ENCODE assay signal across 1 cellular context in genomic region chr14:24146978-24147760, GRCh38.
TF ChIP-seq lines count a peak whose summit lies in the region.

RNF31 (plus strand) TSS chr14:24147498; CDS start chr14:24147699, 201 bp downstream.

TF ChIP-seq in HepG2, 621 proteins besides CTCF, POLR2A, EP300 and RAD21 (continued from another document and continues in another):
- TF ChIP-seq MAZ (IDR thresholded peaks at IDR 0.05; ENCODE audit: borderline replicate concordance, low read depth, low read length) (peak; percentile 72), MAZ (CRISPR knock-in tag; IDR thresholded peaks at IDR 0.05; ENCODE audit: low read depth) (peak; percentile 63), KLF13 (CRISPR knock-in tag; IDR thresholded peaks at IDR 0.05) (0 out of 2 replicates have a peak, but pooled peaks have one; percentile 91), ZNF501 (CRISPR knock-in tag; IDR thresholded peaks at IDR 0.05) (no peak), ZIK1 (CRISPR knock-in tag; IDR thresholded peaks at IDR 0.05; ENCODE audit: borderline replicate concordance, low read depth) (peak; percentile 57; the same call in 1 of the 2 replicates), ZNF547 (CRISPR knock-in tag; IDR thresholded peaks at IDR 0.05) (no peak; the same call in none of the 2 replicates), HCFC1 (IDR thresholded peaks at IDR 0.05; ENCODE audit: low read depth, low read length) (peak; percentile 6; the same call in 1 of the 2 replicates), SPEN (CRISPR knock-in tag; IDR thresholded peaks at IDR 0.05; ENCODE audit: low read depth) (peak; percentile 16; the same call in 1 of the 2 replicates), TAF15 (IDR thresholded peaks at IDR 0.05; ENCODE audit: low read depth, low read length, poor library complexity, severe bottlenecking) (peak; percentile 37), ZNF3 (CRISPR knock-in tag; IDR thresholded peaks at IDR 0.05) (0 out of 2 replicates have a peak, but pooled peaks have one; percentile 64), PRDM15 (CRISPR knock-in tag; IDR thresholded peaks at IDR 0.05) (no peak; the same call in 1 of the 2 replicates), ATM (IDR thresholded peaks at IDR 0.05; ENCODE audit: borderline replicate concordance) (no peak), PITX1 (CRISPR knock-in tag; IDR thresholded peaks at IDR 0.05) (0 out of 2 replicates have a peak, but pooled peaks have one; percentile 40), ZNF143 (CRISPR knock-in tag; IDR thresholded peaks at IDR 0.05) (no peak; the same call in 1 of the 2 replicates), TARDBP (CRISPR knock-in tag; IDR thresholded peaks at IDR 0.05) (peak; percentile 46; the same call in 1 of the 2 replicates), RFXAP (CRISPR knock-in tag; IDR thresholded peaks at IDR 0.05; ENCODE audit: borderline replicate concordance) (peak; percentile 55; the same call in 1 of the 2 replicates), CENPX (CRISPR knock-in tag; IDR thresholded peaks at IDR 0.05) (no peak), ZFX (CRISPR knock-in tag; IDR thresholded peaks at IDR 0.05; ENCODE audit: low read depth) (peak; percentile 98), ZNF597 (CRISPR knock-in tag; IDR thresholded peaks at IDR 0.05) (0 out of 2 replicates have a peak, but pooled peaks have one; percentile 88), ZNF280B (CRISPR knock-in tag; IDR thresholded peaks at IDR 0.05; ENCODE audit: borderline replicate concordance) (no peak), ZNF367 (CRISPR knock-in tag; IDR thresholded peaks at IDR 0.05; ENCODE audit: borderline replicate concordance) (peak; percentile 79; the same call in 1 of the 2 replicates), IKZF1 (IDR thresholded peaks at IDR 0.05) (no peak), NFATC3 (CRISPR knock-in tag; IDR thresholded peaks at IDR 0.05) (no peak; the same call in 1 of the 2 replicates), YEATS4 (CRISPR knock-in tag; IDR thresholded peaks at IDR 0.05; ENCODE audit: borderline replicate concordance) (peak; percentile 86), ZNF441 (CRISPR knock-in tag; IDR thresholded peaks at IDR 0.05; ENCODE audit: borderline replicate concordance) (peak; percentile 70), ARID2 (CRISPR knock-in tag; IDR thresholded peaks at IDR 0.05; ENCODE audit: borderline replicate concordance) (0 out of 2 replicates have a peak, but pooled peaks have one; percentile 83), ZNF160 (CRISPR knock-in tag; IDR thresholded peaks at IDR 0.05) (no peak), RBAK (CRISPR knock-in tag; IDR thresholded peaks at IDR 0.05) (no peak), ZSCAN21 (CRISPR knock-in tag; IDR thresholded peaks at IDR 0.05; ENCODE audit: borderline replicate concordance) (peak; percentile 90), POLR2AphosphoS5 (IDR thresholded peaks at IDR 0.05; ENCODE audit: low read depth, low read length) (peak; percentile 78), ZNF207 (IDR thresholded peaks at IDR 0.05; ENCODE audit: borderline replicate concordance) (no peak), ELF3 (CRISPR knock-in tag; IDR thresholded peaks at IDR 0.05) (peak; percentile 93), ZNF30 (CRISPR knock-in tag; IDR thresholded peaks at IDR 0.05) (no peak), MYPOP (CRISPR knock-in tag; IDR thresholded peaks at IDR 0.05) (no peak), DMAP1 (CRISPR knock-in tag; IDR thresholded peaks at IDR 0.05) (no peak; the same call in none of the 2 replicates), E2F1 (CRISPR knock-in tag; IDR thresholded peaks at IDR 0.05) (peak; percentile 46), JARID2 (CRISPR knock-in tag; IDR thresholded peaks at IDR 0.05; ENCODE audit: insufficient replicate concordance) (no peak), NR2F1 (CRISPR knock-in tag; IDR thresholded peaks at IDR 0.05) (no peak; a peak in 1 of 4 replicates), ZNF33A (CRISPR knock-in tag; IDR thresholded peaks at IDR 0.05; ENCODE audit: borderline replicate concordance) (no peak), TP53 (CRISPR knock-in tag; conservative IDR thresholded peaks at IDR 0.05) (peak; percentile 77), ZNF460 (CRISPR knock-in tag; IDR thresholded peaks at IDR 0.05; ENCODE audit: borderline replicate concordance) (no peak), ZNF17 (CRISPR knock-in tag; IDR thresholded peaks at IDR 0.05) (no peak), MXI1 (IDR thresholded peaks at IDR 0.05; ENCODE audit: borderline replicate concordance, low read depth, low read length) (peak; percentile 80; the same call in 2 of the 3 replicates), KAT2B (IDR thresholded peaks at IDR 0.05; ENCODE audit: borderline replicate concordance, low read depth, low read length) (no peak), ZNF580 (CRISPR knock-in tag; IDR thresholded peaks at IDR 0.05; ENCODE audit: borderline replicate concordance, low read depth) (peak; percentile 88), ZNF660 (CRISPR knock-in tag; IDR thresholded peaks at IDR 0.05; ENCODE audit: borderline replicate concordance, low read depth) (0 out of 2 replicates have a peak, but pooled peaks have one; percentile 86), ZNF644 (CRISPR knock-in tag; IDR thresholded peaks at IDR 0.05; ENCODE audit: low read depth) (no peak), ZC3H13 (CRISPR knock-in tag; IDR thresholded peaks at IDR 0.05) (no peak), SRY (CRISPR knock-in tag; IDR thresholded peaks at IDR 0.05) (no peak), SP1 (IDR thresholded peaks at IDR 0.05) (no peak), SP1 (CRISPR knock-in tag; IDR thresholded peaks at IDR 0.05) (peak; percentile 93), CC2D1A (CRISPR knock-in tag; IDR thresholded peaks at IDR 0.05) (no peak), EHMT2 (IDR thresholded peaks at IDR 0.05; ENCODE audit: borderline replicate concordance, low read depth, low read length) (no peak), ZBTB10 (CRISPR knock-in tag; IDR thresholded peaks at IDR 0.05; ENCODE audit: borderline replicate concordance) (peak; percentile 48; the same call in 1 of the 2 replicates), NR3C1 (CRISPR knock-in tag; IDR thresholded peaks at IDR 0.05) (0 out of 2 replicates have a peak, but pooled peaks have one; percentile 11), ZNF570 (CRISPR knock-in tag; IDR thresholded peaks at IDR 0.05; ENCODE audit: borderline replicate concordance) (no peak; the same call in 1 of the 2 replicates), HNRNPLL (IDR thresholded peaks at IDR 0.05; ENCODE audit: low read depth, low read length, poor library complexity, severe bottlenecking) (peak; percentile 75), MED13 (CRISPR knock-in tag; IDR thresholded peaks at IDR 0.05) (no peak; the same call in 1 of the 2 replicates), ZBTB2 (CRISPR knock-in tag; IDR thresholded peaks at IDR 0.05; ENCODE audit: low read depth) (no peak), MXD3 (CRISPR knock-in tag; IDR thresholded peaks at IDR 0.05) (peak; percentile 2)
